Comparison of ENCODE assay signal across 20 cellular contexts in genomic region chr15:44782516-44782915, GRCh38. TPM values are rescaled to one million over a fixed set of nuclear protein-coding genes. Genes with fewer than 3 reads are reported as not detected.
DNase-seq lines count a peak whose midpoint lies in the region; FAIRE-seq and TF ChIP-seq lines count a peak whose summit lies in the region.
"Had no signal": no experiment of that assay in that cellular context is flagged by ENCODE, and none has a peak within 500 bp of the region (broad histone marks: within the 10 kb centered on the region; RNA-seq: fewer than 3 reads in every experiment).

No MANE protein-coding gene starts in this region.

- no peaks in the 10 kb centered on the region for H3K9me3 ChIP-seq in BE2C
- H3K9me3 ChIP-seq in astrocyte (ENCODE audit: insufficient read depth, low read depth, low read length): no peaks in the 10 kb centered on the region
- H3K9me3 ChIP-seq: Caco-2, heart left ventricle, mucosa of descending colon had no signal

- H3K27me3 ChIP-seq in BE2C (no peaks in the 10 kb centered on the region), astrocyte (ENCODE audit: insufficient read depth, low read length) (peaks cover 3% of the 10 kb centered on the region)
- H3K27me3 ChIP-seq: heart left ventricle had no signal

- H3K9me3 Mint-ChIP-seq in astrocyte (ENCODE audit: unreplicated experiment): no peaks in the 10 kb centered on the region
- H3K9me3 Mint-ChIP-seq: effector memory CD8-positive, alpha-beta T cell had no signal

- H3K4me3 ChIP-seq in BE2C (ENCODE audit: low read depth, low read length) (no peak overlapping the region), astrocyte (ENCODE audit: insufficient read depth, low read depth, low read length) (no peak overlapping the region)
- H3K4me3 ChIP-seq: heart left ventricle, mucosa of descending colon had no signal

- H3K27ac Mint-ChIP-seq in astrocyte (ENCODE audit: unreplicated experiment): no peak overlapping the region

- no peaks in the 10 kb centered on the region for H3K79me2 ChIP-seq in astrocyte (ENCODE audit: insufficient read depth, low read length)

- peak; percentile 12 for DNase-seq in BE2C
- peak; percentile 24 for DNase-seq in ELR (ENCODE audit: low read depth)
- peak; percentile 37 for DNase-seq in astrocyte (ENCODE audit: low read depth)
- peak; percentile 2 for DNase-seq in kidney glomerular epithelial cell (lab: John Stamatoyannopoulos, UW)
- DNase-seq in NK-92 (lab: John Stamatoyannopoulos, UW; ENCODE audit: unreplicated experiment): no peak
- no peak for DNase-seq in NCI-H1417 treated with DMSO at 0.1 percent for 48 hours (lab: John Stamatoyannopoulos, UW)
- DNase-seq in GM10266 (ENCODE audit: extremely low spot score): no peak
- DNase-seq: activated CD8-positive, alpha-beta memory T cell treated with anti-CD3 and anti-CD28 coated beads, Interleukin-2, amount 50 U/mL, for 48 hours; activated gamma-delta T cell; amygdala; Caco-2; effector memory CD8-positive, alpha-beta T cell; heart left ventricle; MM.1S; mucosa of descending colon; NCI-H1930; nucleus accumbens; SHP77 had no signal

- H3K27me3 Mint-ChIP-seq in astrocyte (ENCODE audit: low read depth, unreplicated experiment): peaks cover 2% of the 10 kb centered on the region
- H3K27me3 Mint-ChIP-seq: effector memory CD8-positive, alpha-beta T cell had no signal

- H3K27ac ChIP-seq in astrocyte (ENCODE audit: low read depth, low read length): no peak overlapping the region
- H3K27ac ChIP-seq: heart left ventricle, VCaP had no signal

- no peak for FAIRE-seq in astrocyte (lab: Jason Lieb, UNC)
- FAIRE-seq: GM12892 had no signal

- H2AFZ ChIP-seq in astrocyte (ENCODE audit: low read depth, low read length): no peak overlapping the region

- TF ChIP-seq CTCF in BE2C (IDR thresholded peaks at IDR 0.05; ENCODE audit: low read depth, low read length): no peak
- no peak for TF ChIP-seq CTCF in astrocyte (IDR thresholded peaks at IDR 0.05; ENCODE audit: insufficient read depth, low read depth, low read length)
- no peak for TF ChIP-seq CTCF in GM10266 (IDR thresholded peaks at IDR 0.05; ENCODE audit: control insufficient read depth, insufficient read depth, low read depth, missing control alignments)

- peaks cover 10% of the 10 kb centered on the region for H3K4me1 Mint-ChIP-seq in astrocyte (ENCODE audit: low read depth, unreplicated experiment)

- no peaks in the 10 kb centered on the region for H3K36me3 Mint-ChIP-seq in astrocyte (ENCODE audit: low read depth, unreplicated experiment)

- no peak overlapping the region for H3K9ac ChIP-seq in astrocyte (ENCODE audit: low read length)

- H3K36me3 ChIP-seq in BE2C (no peaks in the 10 kb centered on the region), astrocyte (ENCODE audit: insufficient read depth, low read length) (no peaks in the 10 kb centered on the region)
- H3K36me3 ChIP-seq: heart left ventricle had no signal

- H3K4me1 ChIP-seq in BE2C (no peaks in the 10 kb centered on the region; the same call in 1 of the 2 replicates), astrocyte (ENCODE audit: insufficient read depth, low read length) (peaks cover 6% of the 10 kb centered on the region)

- no peak overlapping the region for H3K4me2 ChIP-seq in astrocyte (ENCODE audit: low read length)

- H4K20me1 ChIP-seq in astrocyte (ENCODE audit: insufficient read depth, low read length): no peaks in the 10 kb centered on the region

- H3K4me3 Mint-ChIP-seq in astrocyte (ENCODE audit: unreplicated experiment): peak overlapping the region; percentile 23

RNA-seq across cellular contexts. Expression of gene TRIM69, which starts 46.2 kb away (rescaled TPM):
- polyA plus RNA-seq in BE2C (2012; ENCODE audit: insufficient read depth, insufficient read length, low read depth): 19.9 TPM
- total RNA-seq in astrocyte: 32.8 and 37.2 TPM in 2 replicates

Comparison
In these comparisons a context has a peak if more than half of its experiments do, and no peak if none do; other contexts are left out.
1. DNase-seq: peak in BE2C (single experiment), ELR (single experiment), astrocyte (single experiment) and kidney glomerular epithelial cell (single experiment); none in NK-92 (single experiment), NCI-H1417 treated with DMSO at 0.1 percent for 48 hours (single experiment) and GM10266 (single experiment).